In the genomic region with DNA sequence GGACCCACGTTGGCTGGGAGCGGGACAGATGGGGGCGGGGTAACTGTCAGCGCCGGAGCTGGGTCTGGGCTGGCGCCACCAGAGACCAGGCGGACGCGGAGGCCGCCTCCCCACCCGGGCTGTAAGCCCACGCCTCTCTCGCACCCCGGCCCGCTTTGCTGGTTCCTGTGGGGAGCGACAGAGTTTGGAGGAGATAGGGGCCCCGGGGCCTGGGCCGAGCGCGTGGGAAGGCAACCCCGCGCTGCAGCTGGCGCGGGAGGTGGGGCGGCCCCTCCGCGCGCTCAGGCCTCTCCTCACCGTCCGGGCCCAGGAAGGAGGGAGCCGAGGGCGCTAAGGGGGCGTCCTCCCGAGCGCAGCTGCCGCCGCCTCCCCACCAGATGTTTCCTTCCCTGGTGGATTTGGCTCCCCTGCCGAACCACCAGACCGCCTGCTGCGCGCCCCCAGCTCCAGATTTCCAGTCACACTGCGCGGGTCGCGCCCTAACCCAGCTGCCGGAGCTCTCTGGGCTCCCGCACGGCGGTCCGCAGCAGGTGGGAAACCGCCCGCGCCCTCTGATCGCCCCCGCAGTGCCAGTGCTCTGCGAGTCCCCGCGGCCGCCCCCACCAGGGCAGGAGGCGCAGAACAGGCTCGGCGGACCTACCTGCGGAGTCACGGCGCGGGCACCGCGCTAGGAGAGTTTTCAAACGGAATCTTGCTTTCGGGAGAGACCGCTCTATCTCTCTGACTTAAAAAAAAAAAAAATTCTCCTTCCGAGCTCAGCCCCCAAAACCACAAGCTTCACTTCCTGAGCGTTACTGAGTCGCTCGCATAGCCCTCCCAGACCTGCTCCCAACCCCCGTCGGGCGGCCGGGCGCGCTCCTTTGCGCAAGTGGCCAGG, we compare ENCODE assay signal across 8 cellular contexts. TPM values are rescaled to one million over a fixed set of nuclear protein-coding genes. Genes with fewer than 3 reads are reported as not detected.
DNase-seq lines count a peak whose midpoint lies in the region; ATAC-seq lines count a peak whose summit lies in the region.

No MANE protein-coding gene starts in this region.

- CTCF ChIA-PET in naive thymus-derived CD4-positive, alpha-beta T cell (lab: Charles Lee): interaction anchor here (0.5 to 5.0 kb wide), 18 partner anchors 9 to 187 kb away, joined by 3 to 26 read pairs (median 4); a partner anchor contains a TSS

- H3K4me1 Mint-ChIP-seq in naive thymus-derived CD4-positive, alpha-beta T cell: peaks cover 26 to 45% (median 37%) of the 10 kb centered on the region in 7 donors
- H3K4me1 Mint-ChIP-seq in stimulated activated naive CD8-positive, alpha-beta T cell treated with anti-CD3 and anti-CD28 coated beads, Interleukin-15, amount 100 ng/mL, for 72 hours: peaks cover 38% of the 10 kb centered on the region

- no peaks in the 10 kb centered on the region for H3K27me3 ChIP-seq in effector memory CD4-positive, alpha-beta T cell (replicated peaks; ENCODE audit: control insufficient read depth, insufficient read depth, low read length, poor library complexity, severe bottlenecking)
- no peaks in the 10 kb centered on the region for H3K27me3 ChIP-seq in naive thymus-derived CD4-positive, alpha-beta T cell (ENCODE audit: control insufficient read depth in 2 of 2, insufficient read depth in 2 of 2, low read length in 2 of 2)

- H3K36me3 ChIP-seq in effector memory CD4-positive, alpha-beta T cell (ENCODE audit: control insufficient read depth, insufficient read depth, low read length): no peaks in the 10 kb centered on the region
- peaks cover 0 to 17% (median 0%) of the 10 kb centered on the region in 3 experiments for H3K36me3 ChIP-seq in naive thymus-derived CD4-positive, alpha-beta T cell (ENCODE audit: control insufficient read depth in 2 of 3, insufficient read depth in 3 of 3, low read length in 3 of 3)

- peaks cover 0 to 29% (median 0%) of the 10 kb centered on the region in 5 donors for H3K36me3 Mint-ChIP-seq in naive thymus-derived CD4-positive, alpha-beta T cell

- H3K27ac Mint-ChIP-seq in naive thymus-derived CD4-positive, alpha-beta T cell: peak overlapping the region; percentile 85 to 93 (median 90)
- peak overlapping the region; percentile 94 to 99 for H3K27ac Mint-ChIP-seq in stimulated activated naive CD8-positive, alpha-beta T cell treated with anti-CD3 and anti-CD28 coated beads, Interleukin-15, amount 100 ng/mL, for 72 hours

- H3K4me3 Mint-ChIP-seq in naive thymus-derived CD4-positive, alpha-beta T cell: peak overlapping the region; percentile 91 to 99 (median 94)
- peak overlapping the region; percentile 93 to 95 for H3K4me3 Mint-ChIP-seq in stimulated activated naive CD8-positive, alpha-beta T cell treated with anti-CD3 and anti-CD28 coated beads, Interleukin-15, amount 100 ng/mL, for 72 hours

- peaks cover 0 to 3% (median 0%) of the 10 kb centered on the region in 5 donors for H3K27me3 Mint-ChIP-seq in naive thymus-derived CD4-positive, alpha-beta T cell
- no peaks in the 10 kb centered on the region for H3K27me3 Mint-ChIP-seq in stimulated activated naive CD8-positive, alpha-beta T cell treated with anti-CD3 and anti-CD28 coated beads, Interleukin-15, amount 100 ng/mL, for 72 hours

- DNase-seq in SHP77 (lab: John Stamatoyannopoulos, UW): peak; percentile 15 to 51
- no peak for DNase-seq in SHP77 treated with DMSO at 0.1 percent for 48 hours (lab: John Stamatoyannopoulos, UW)
- peak; percentile 74 for DNase-seq in NCI-H2196 (lab: John Stamatoyannopoulos, UW; ENCODE audit: unreplicated experiment)
- DNase-seq in activated CD4-positive, alpha-beta T cell treated with anti-CD3 and anti-CD28 coated beads, Interleukin-2, amount 50 U/mL, for 1 hour: peak; percentile 79
- peak; percentile 62 to 66 (median 66) for DNase-seq in effector memory CD4-positive, alpha-beta T cell
- peak; percentile 60 to 89 (median 74) for DNase-seq in naive thymus-derived CD4-positive, alpha-beta T cell
- peak; percentile 95 to 98 for DNase-seq in stimulated activated naive CD8-positive, alpha-beta T cell treated with anti-CD3 and anti-CD28 coated beads, Interleukin-15, amount 100 ng/mL, for 72 hours

- POLR2A ChIA-PET in naive thymus-derived CD4-positive, alpha-beta T cell (lab: Charles Lee): interaction anchor here (0.5 to 6.9 kb wide), 23 partner anchors 8 to 600 kb away, joined by 3 to 89 read pairs (median 4); a partner anchor contains a TSS

- peaks cover 18% of the 10 kb centered on the region for H3K4me1 ChIP-seq in effector memory CD4-positive, alpha-beta T cell (ENCODE audit: control insufficient read depth, insufficient read depth, low read length, poor library complexity, severe bottlenecking)
- H3K4me1 ChIP-seq in naive thymus-derived CD4-positive, alpha-beta T cell (ENCODE audit: control insufficient read depth in 2 of 2, insufficient read depth in 2 of 2, low read length in 2 of 2): peaks cover 14 to 15% of the 10 kb centered on the region in 2 donors

- peak overlapping the region; percentile 72 for H3K27ac ChIP-seq in effector memory CD4-positive, alpha-beta T cell (ENCODE audit: insufficient read depth, low read length, poor library complexity, severe bottlenecking)
- H3K27ac ChIP-seq in naive thymus-derived CD4-positive, alpha-beta T cell (ENCODE audit: low read depth, low read length): peak overlapping the region; percentile 67

- no peaks in the 10 kb centered on the region for H3K9me3 ChIP-seq in effector memory CD4-positive, alpha-beta T cell (ENCODE audit: control insufficient read depth, low read length)
- no peaks in the 10 kb centered on the region for H3K9me3 ChIP-seq in naive thymus-derived CD4-positive, alpha-beta T cell (ENCODE audit: control insufficient read depth in 2 of 3, low read length in 3 of 3)

- no peaks in the 10 kb centered on the region for H3K9me3 Mint-ChIP-seq in naive thymus-derived CD4-positive, alpha-beta T cell
- H3K9me3 Mint-ChIP-seq in stimulated activated naive CD8-positive, alpha-beta T cell treated with anti-CD3 and anti-CD28 coated beads, Interleukin-15, amount 100 ng/mL, for 72 hours: no peaks in the 10 kb centered on the region

- intact Hi-C loops in naive thymus-derived CD4-positive, alpha-beta T cell (cut with micrococcal nuclease): loop anchor here (1.0 to 10.0 kb wide), 22 partner anchors 9 to 1463 kb away; a partner anchor contains a TSS

- peak; percentile 50 for ATAC-seq in HG02973 (IDR thresholded peaks at IDR 0.05; ENCODE audit: unreplicated experiment)
- peak; percentile 77 for ATAC-seq in naive thymus-derived CD4-positive, alpha-beta T cell
- peak; percentile 71 for ATAC-seq in stimulated activated naive CD8-positive, alpha-beta T cell treated with anti-CD3 and anti-CD28 coated beads, Interleukin-15, amount 100 ng/mL, for 72 hours

- peak overlapping the region; percentile 87 for H3K4me3 ChIP-seq in effector memory CD4-positive, alpha-beta T cell (ENCODE audit: insufficient read depth, low read depth, low read length, poor library complexity, severe bottlenecking)
- peak overlapping the region; percentile 83 for H3K4me3 ChIP-seq in naive thymus-derived CD4-positive, alpha-beta T cell (ENCODE audit: low read length)

RNA-seq across cellular contexts. Expression of a gene that starts 1.1 kb away (rescaled TPM):
- total RNA-seq in naive thymus-derived CD4-positive, alpha-beta T cell: 10 to 100 TPM; 11.5 to 78.8 (median 29.9) TPM
- 1 to 10 TPM; 3.3 to 7.9 TPM for polyA plus RNA-seq in naive thymus-derived CD4-positive, alpha-beta T cell
